ENCODE assay signal across 1 cellular context in genomic region chr1:17119744-17120482, GRCh38.
TF ChIP-seq lines count a peak whose summit lies in the region.

No MANE protein-coding gene starts in this region.

TF ChIP-seq in HCT116, 20 proteins besides CTCF, POLR2A, EP300 and RAD21 (continued from another document):
- TF ChIP-seq REST (IDR thresholded peaks at IDR 0.05; ENCODE audit: low read depth): no peak
- no peak for TF ChIP-seq ELF1 (IDR thresholded peaks at IDR 0.05; ENCODE audit: borderline replicate concordance, low read depth)
- TF ChIP-seq MAX (IDR thresholded peaks at IDR 0.05): no peak
- no peak for TF ChIP-seq TCF7L2 (IDR thresholded peaks at IDR 0.05; ENCODE audit: borderline replicate concordance, extremely low read depth, insufficient read depth, insufficient read length)
- no peak for TF ChIP-seq SRF (IDR thresholded peaks at IDR 0.05; ENCODE audit: low read depth)
- no peak for TF ChIP-seq POLR2AphosphoS5 (IDR thresholded peaks at IDR 0.05; ENCODE audit: low read depth, low read length)
- TF ChIP-seq CBX3 (IDR thresholded peaks at IDR 0.05; ENCODE audit: low read depth): no peak
- TF ChIP-seq JUND (IDR thresholded peaks at IDR 0.05): no peak
- TF ChIP-seq YY1 (IDR thresholded peaks at IDR 0.05; ENCODE audit: extremely low read depth, insufficient replicate concordance, low read depth, low read length): no peak
- no peak for TF ChIP-seq SIN3A (IDR thresholded peaks at IDR 0.05; ENCODE audit: low read depth)
- TF ChIP-seq SP1 (IDR thresholded peaks at IDR 0.05; ENCODE audit: low read depth): no peak
- TF ChIP-seq EZH2phosphoT487 (IDR thresholded peaks at IDR 0.05; ENCODE audit: borderline replicate concordance): no peak
TF ChIP-seq in HCT116: peak in this region for 0.
